Comparison of ENCODE assay signal across 9 cellular contexts in genomic region chr11:15800121-15800800, GRCh38.
DNase-seq lines count a peak whose midpoint lies in the region; ATAC-seq and TF ChIP-seq lines count a peak whose summit lies in the region.
"Had no signal": no experiment of that assay in that cellular context is flagged by ENCODE, and none has a peak within 500 bp of the region (broad histone marks: within the 10 kb centered on the region; RNA-seq: fewer than 3 reads in every experiment).

No MANE protein-coding gene starts in this region.

- peak; percentile 54 for DNase-seq in activated CD8-positive, alpha-beta memory T cell treated with anti-CD3 and anti-CD28 coated beads, Interleukin-2, amount 50 U/mL, for 48 hours
- no peak for DNase-seq in activated CD8-positive, alpha-beta memory T cell treated with anti-CD3 and anti-CD28 coated beads, Interleukin-2, amount 10 ng/mL, durations not matched to agents 7 days and 5 days
- DNase-seq in amniotic stem cell (lab: John Stamatoyannopoulos, UW) (peak; percentile 18), kidney tubule cell (ENCODE audit: low spot score) (peak; percentile 87), tibial nerve (ENCODE audit: low spot score in 2 of 2) (peak; percentile 14 to 46), GM23338 (ENCODE audit: low spot score) (no peak), GM03348 (ENCODE audit: low spot score) (no peak)

- TF ChIP-seq EP300 in tibial nerve (IDR thresholded peaks at IDR 0.05) = peak in 1 of 2 donors; percentile 16

- TF ChIP-seq CTCF in tibial nerve (IDR thresholded peaks at IDR 0.05) (no peak), GM23338 (conservative IDR thresholded peaks at IDR 0.05; ENCODE audit: low read depth in 2 of 2) (no peak)

- 42 to 54% methylated on average over 4 of the region's 4 CpGs for WGBS in tibial nerve, 2 donors

- H3K4me3 ChIP-seq in tibial nerve (no peak overlapping the region), GM23338 (no peak overlapping the region)

- H4K20me1 ChIP-seq in GM23338 (replicated peaks; ENCODE audit: insufficient read depth) = no peaks in the 10 kb centered on the region

- TF ChIP-seq POLR2A in tibial nerve (IDR thresholded peaks at IDR 0.05) = no peak

- peak overlapping the region in 2 of 4 donors; percentile 1 to 77 for H3K27ac ChIP-seq in tibial nerve
- no peak overlapping the region for H3K27ac ChIP-seq in GM23338 (ENCODE audit: low read depth)
- H3K27ac ChIP-seq: C4-2B had no signal

- no peaks in the 10 kb centered on the region for H3K9me3 Mint-ChIP-seq in activated CD8-positive, alpha-beta memory T cell treated with anti-CD3 and anti-CD28 coated beads, Interleukin-2, amount 10 ng/mL, durations not matched to agents 7 days and 5 days (ENCODE audit: low read depth)
- H3K9me3 Mint-ChIP-seq in GM23338 = no peaks in the 10 kb centered on the region

- H3K4me2 ChIP-seq in GM23338 = no peak overlapping the region

- H3K27ac Mint-ChIP-seq in activated CD8-positive, alpha-beta memory T cell treated with anti-CD3 and anti-CD28 coated beads, Interleukin-2, amount 10 ng/mL, durations not matched to agents 7 days and 5 days = no peak overlapping the region
- H3K27ac Mint-ChIP-seq in GM23338 = no peak overlapping the region

- H3K79me2 ChIP-seq in GM23338 (replicated peaks; ENCODE audit: insufficient read depth) = no peaks in the 10 kb centered on the region

- H3K9me3 ChIP-seq in tibial nerve = no peaks in the 10 kb centered on the region

- H3K36me3 Mint-ChIP-seq in activated CD8-positive, alpha-beta memory T cell treated with anti-CD3 and anti-CD28 coated beads, Interleukin-2, amount 10 ng/mL, durations not matched to agents 7 days and 5 days = no peaks in the 10 kb centered on the region
- no peaks in the 10 kb centered on the region for H3K36me3 Mint-ChIP-seq in GM23338 (ENCODE audit: low read depth)

- CTCF ChIA-PET in activated CD8-positive, alpha-beta memory T cell treated with anti-CD3 and anti-CD28 coated beads, Interleukin-2, amount 10 ng/mL, durations not matched to agents 7 days and 5 days (lab: Charles Lee) = no interaction called here

- no peak overlapping the region for H3K4me3 Mint-ChIP-seq in activated CD8-positive, alpha-beta memory T cell treated with anti-CD3 and anti-CD28 coated beads, Interleukin-2, amount 10 ng/mL, durations not matched to agents 7 days and 5 days
- H3K4me3 Mint-ChIP-seq in GM23338 = no peak overlapping the region

- H3K27me3 ChIP-seq in tibial nerve (no peaks in the 10 kb centered on the region), GM23338 (ENCODE audit: insufficient read depth) (no peaks in the 10 kb centered on the region)

- no peaks in the 10 kb centered on the region for H3K9me2 ChIP-seq in GM23338 (ENCODE audit: insufficient read depth)

- H3K36me3 ChIP-seq in tibial nerve = no peaks in the 10 kb centered on the region
- H3K36me3 ChIP-seq in GM23338 (ENCODE audit: insufficient read depth) = no peaks in the 10 kb centered on the region

- H3K4me1 ChIP-seq in tibial nerve = peaks cover 0 to 26% (median 5%) of the 10 kb centered on the region in 4 donors
- no peaks in the 10 kb centered on the region for H3K4me1 ChIP-seq in GM23338 (ENCODE audit: insufficient read depth)

- no peaks in the 10 kb centered on the region for H3F3A ChIP-seq in GM23338 (replicated peaks; ENCODE audit: low read depth)

- H3K4me1 Mint-ChIP-seq in activated CD8-positive, alpha-beta memory T cell treated with anti-CD3 and anti-CD28 coated beads, Interleukin-2, amount 10 ng/mL, durations not matched to agents 7 days and 5 days = peaks cover 3% of the 10 kb centered on the region
- H3K4me1 Mint-ChIP-seq in GM23338 = no peaks in the 10 kb centered on the region; the same call in 2 of the 3 replicates

- H2AFZ ChIP-seq in GM23338 = no peak overlapping the region

- H3K27me3 Mint-ChIP-seq in activated CD8-positive, alpha-beta memory T cell treated with anti-CD3 and anti-CD28 coated beads, Interleukin-2, amount 10 ng/mL, durations not matched to agents 7 days and 5 days = no peaks in the 10 kb centered on the region
- H3K27me3 Mint-ChIP-seq in GM23338 (ENCODE audit: insufficient read depth, low read depth, poor library complexity) = no peaks in the 10 kb centered on the region

- no peak for ATAC-seq in activated CD8-positive, alpha-beta memory T cell treated with anti-CD3 and anti-CD28 coated beads, Interleukin-2, amount 10 ng/mL, durations not matched to agents 7 days and 5 days
- ATAC-seq in GM23338 (no peak), HG03457 (IDR thresholded peaks at IDR 0.05; ENCODE audit: unreplicated experiment) (no peak)

TF ChIP-seq in GM23338, 12 proteins besides CTCF, POLR2A, EP300 and RAD21:
- TF ChIP-seq ZNF331 (CRISPR knock-in tag; IDR thresholded peaks at IDR 0.05; ENCODE audit: low read depth) = no peak
- no peak for TF ChIP-seq NANOG (IDR thresholded peaks at IDR 0.05; ENCODE audit: borderline replicate concordance)
- no peak for TF ChIP-seq EZH2phosphoT487 (IDR thresholded peaks at IDR 0.05; ENCODE audit: unreplicated experiment)
- TF ChIP-seq CREB1 (CRISPR knock-in tag; IDR thresholded peaks at IDR 0.05; ENCODE audit: low read depth) = no peak
- TF ChIP-seq ZNF462 (CRISPR knock-in tag; IDR thresholded peaks at IDR 0.05) = no peak
- TF ChIP-seq STAT1 (IDR thresholded peaks at IDR 0.05; ENCODE audit: unreplicated experiment) = no peak
- TF ChIP-seq ZNF114 (CRISPR knock-in tag; IDR thresholded peaks at IDR 0.05) = no peak

Comparison
In these comparisons a context has a peak if more than half of its experiments do, and no peak if none do; other contexts are left out.
1. DNase-seq: peak in activated CD8-positive, alpha-beta memory T cell treated with anti-CD3 and anti-CD28 coated beads, Interleukin-2, amount 50 U/mL, for 48 hours (single experiment), amniotic stem cell (single experiment), kidney tubule cell (single experiment) and tibial nerve (2 of 2); none in activated CD8-positive, alpha-beta memory T cell treated with anti-CD3 and anti-CD28 coated beads, Interleukin-2, amount 10 ng/mL, durations not matched to agents 7 days and 5 days (single experiment), GM23338 (single experiment) and GM03348 (single experiment).